35 cellular contexts compared by ENCODE assay signal in genomic region chr12:52772188-52772587, GRCh38. TPM values are rescaled to one million over a fixed set of nuclear protein-coding genes. Genes with fewer than 3 reads are reported as not detected.
"Had no signal": no experiment of that assay in that cellular context is flagged by ENCODE, and none has a peak within 500 bp of the region (broad histone marks: within the 10 kb centered on the region; RNA-seq: fewer than 3 reads in every experiment).

No MANE protein-coding gene starts in this region.

- DNase-seq: activated B cell treated with CpG ODN at 0.5 μM for 24 hours; activated CD4-positive, alpha-beta memory T cell treated with anti-CD3 and anti-CD28 coated beads for 36 hours; activated CD4-positive, alpha-beta T cell treated with anti-CD3 and anti-CD28 coated beads for 4 hours; activated CD4-positive, alpha-beta T cell treated with anti-CD3 and anti-CD28 coated beads, Interleukin-2, amount 10 ng/mL, durations not matched to agents 24 days and 14 days; activated CD4-positive, alpha-beta T cell treated with anti-CD3 and anti-CD28 coated beads, Interleukin-2, amount 50 U/mL, for 1 hour; activated CD4-positive, alpha-beta T cell treated with anti-CD3 and anti-CD28 coated beads, Interleukin-2, amount 50 U/mL, for 4 hours; activated CD4-positive, CD25-positive, alpha-beta regulatory T cell treated with anti-CD3 and anti-CD28 coated beads, Interleukin-2, amount 50 U/mL, for 72 hours; activated CD8-positive, alpha-beta memory T cell treated with anti-CD3 and anti-CD28 coated beads, Interleukin-2, amount 10 ng/mL, durations not matched to agents 7 days and 5 days; activated CD8-positive, alpha-beta T cell treated with anti-CD3 and anti-CD28 coated beads for 36 hours; activated effector memory CD4-positive, alpha-beta T cell treated with anti-CD3 and anti-CD28 coated beads, Interleukin-2, amount 50 U/mL, for 16 hours; activated gamma-delta T cell treated with Interleukin-2 at 50 U/mL for 16 hours; activated naive CD4-positive, alpha-beta T cell; activated naive CD4-positive, alpha-beta T cell treated with anti-CD3 and anti-CD28 coated beads for 36 hours; activated naive CD4-positive, alpha-beta T cell treated with anti-CD3 and anti-CD28 coated beads, Interleukin-2, amount 50 U/mL, for 16 hours; activated naive CD8-positive, alpha-beta T cell treated with anti-CD3 and anti-CD28 coated beads for 36 hours; activated T-cell treated with anti-CD3 and anti-CD28 coated beads for 4 hours; activated T-cell treated with anti-CD3 and anti-CD28 coated beads, Interleukin-2, amount 50 U/mL, for 1 hour; activated T-cell treated with anti-CD3 and anti-CD28 coated beads, Interleukin-2, amount 50 U/mL, for 4 hours; activated T-cell treated with anti-CD3 and anti-CD28 coated beads, Interleukin-2, amount 50 U/mL, for 72 hours; adrenal gland; amniotic stem cell; aorta; body of pancreas; brain microvascular endothelial cell; central memory CD4-positive, alpha-beta T cell; T-helper 1 cell; T-helper 2 cell; T-helper 9 cell had no signal

- ATAC-seq: activated CD8-positive, alpha-beta memory T cell treated with anti-CD3 and anti-CD28 coated beads, Interleukin-2, amount 10 ng/mL, durations not matched to agents 7 days and 5 days; activated CD8-positive, alpha-beta T cell treated with anti-CD3 and anti-CD28 coated beads for 36 hours; activated naive CD4-positive, alpha-beta T cell treated with anti-CD3 and anti-CD28 coated beads, Interleukin-2, amount 50 U/mL, for 72 hours; activated T-cell treated with anti-CD3 and anti-CD28 coated beads, Interleukin-2, amount 50 U/mL, for 4 hours; activated T-cell treated with anti-CD3 and anti-CD28 coated beads, Interleukin-2, amount 50 U/mL, for 72 hours; activated T-helper 17 cell treated with anti-CD3 and anti-CD28 coated beads, Interleukin-2, amount 50 U/mL, for 72 hours; body of pancreas had no signal

- H3K4me3 ChIP-seq: adrenal gland, body of pancreas, breast epithelium had no signal

RNA-seq across cellular contexts. Expression of gene KRT76, which starts 5.0 kb away (rescaled TPM):
- total RNA-seq: activated B cell treated with CpG ODN at 0.5 μM for 24 hours; activated CD4-positive, alpha-beta memory T cell treated with anti-CD3 and anti-CD28 coated beads for 36 hours; activated CD4-positive, alpha-beta T cell treated with anti-CD3 and anti-CD28 coated beads, Interleukin-2, amount 10 ng/mL, durations not matched to agents 24 days and 14 days; activated CD8-positive, alpha-beta memory T cell treated with anti-CD3 and anti-CD28 coated beads, Interleukin-2, amount 10 ng/mL, durations not matched to agents 7 days and 5 days; activated CD8-positive, alpha-beta T cell treated with anti-CD3 and anti-CD28 coated beads for 36 hours; activated naive CD4-positive, alpha-beta T cell treated with anti-CD3 and anti-CD28 coated beads for 36 hours; activated naive CD4-positive, alpha-beta T cell treated with anti-CD3 and anti-CD28 coated beads, Interleukin-2, amount 50 U/mL, for 72 hours; activated naive CD8-positive, alpha-beta T cell treated with anti-CD3 and anti-CD28 coated beads for 36 hours; activated T-cell treated with anti-CD3 and anti-CD28 coated beads, Interleukin-2, amount 50 U/mL, for 4 hours; activated T-cell treated with anti-CD3 and anti-CD28 coated beads, Interleukin-2, amount 50 U/mL, for 72 hours; activated T-helper 1 cell treated with anti-CD3 and anti-CD28 coated beads, Interleukin-12 subunit alpha, Interleukin-12 subunit beta, Interleukin-2, Interleukin-4 antibody, amounts not matched to agents 30 ng/mL and 10 ng/mL and 1 ng/mL, durations not matched to agents 14 hours and 24 hours and 36 hours; activated T-helper 17 cell treated with anti-CD3 and anti-CD28 coated beads, Interleukin-2, amount 50 U/mL, for 72 hours; adrenal gland; aorta; astrocyte; body of pancreas; breast epithelium; cardiac septum; cerebellum had no signal

RNA-seq across cellular contexts. Expression of gene KRT3, which starts 23.7 kb away (rescaled TPM):
- total RNA-seq: activated B cell treated with CpG ODN at 0.5 μM for 24 hours; activated CD4-positive, alpha-beta memory T cell treated with anti-CD3 and anti-CD28 coated beads for 36 hours; activated CD8-positive, alpha-beta memory T cell treated with anti-CD3 and anti-CD28 coated beads, Interleukin-2, amount 10 ng/mL, durations not matched to agents 7 days and 5 days; activated CD8-positive, alpha-beta T cell treated with anti-CD3 and anti-CD28 coated beads for 36 hours; activated naive CD4-positive, alpha-beta T cell treated with anti-CD3 and anti-CD28 coated beads for 36 hours; activated naive CD8-positive, alpha-beta T cell treated with anti-CD3 and anti-CD28 coated beads for 36 hours; activated T-cell treated with anti-CD3 and anti-CD28 coated beads, Interleukin-2, amount 50 U/mL, for 4 hours; activated T-cell treated with anti-CD3 and anti-CD28 coated beads, Interleukin-2, amount 50 U/mL, for 72 hours; activated T-helper 17 cell treated with anti-CD3 and anti-CD28 coated beads, Interleukin-2, amount 50 U/mL, for 72 hours; adrenal gland; aorta; body of pancreas; breast epithelium; cardiac septum; cerebellum had no signal

RNA-seq across cellular contexts. Expression of gene KRT4, which starts 41.7 kb away (rescaled TPM):
- total RNA-seq: activated B cell treated with CpG ODN at 0.5 μM for 24 hours; activated CD4-positive, alpha-beta memory T cell treated with anti-CD3 and anti-CD28 coated beads for 36 hours; activated CD4-positive, alpha-beta T cell treated with anti-CD3 and anti-CD28 coated beads, Interleukin-2, amount 10 ng/mL, durations not matched to agents 24 days and 14 days; activated CD8-positive, alpha-beta memory T cell treated with anti-CD3 and anti-CD28 coated beads, Interleukin-2, amount 10 ng/mL, durations not matched to agents 7 days and 5 days; activated naive CD4-positive, alpha-beta T cell treated with anti-CD3 and anti-CD28 coated beads for 36 hours; activated naive CD4-positive, alpha-beta T cell treated with anti-CD3 and anti-CD28 coated beads, Interleukin-2, amount 50 U/mL, for 72 hours; activated T-cell treated with anti-CD3 and anti-CD28 coated beads, Interleukin-2, amount 50 U/mL, for 4 hours; activated T-helper 1 cell treated with anti-CD3 and anti-CD28 coated beads, Interleukin-12 subunit alpha, Interleukin-12 subunit beta, Interleukin-2, Interleukin-4 antibody, amounts not matched to agents 30 ng/mL and 10 ng/mL and 1 ng/mL, durations not matched to agents 14 hours and 24 hours and 36 hours; activated T-helper 17 cell treated with anti-CD3 and anti-CD28 coated beads, Interleukin-2, amount 50 U/mL, for 72 hours; aorta; astrocyte; cardiac septum; cerebellum had no signal
